1 cellular context compared by ENCODE assay signal in genomic region chr20:31722388-31723281, GRCh38.
TF ChIP-seq lines count a peak whose summit lies in the region.

TSS of gene BCL2L1 (minus strand) at chr20:31722868. CDS start at chr20:31722218, 650 bp downstream.

TF ChIP-seq in HepG2, 621 proteins besides CTCF, POLR2A, EP300 and RAD21 (continued from another document and continues in another):
- 0 out of 2 replicates have a peak, but pooled peaks have one; percentile 66 for TF ChIP-seq RNF219 (CRISPR knock-in tag; IDR thresholded peaks at IDR 0.05)
- peak; percentile 18 for TF ChIP-seq ZNF709 (CRISPR knock-in tag; IDR thresholded peaks at IDR 0.05)
- peak; percentile 35; the same call in 1 of the 2 replicates for TF ChIP-seq CEBPG (CRISPR knock-in tag; IDR thresholded peaks at IDR 0.05)
- no peak; the same call in 1 of the 2 replicates for TF ChIP-seq ETV5 (CRISPR knock-in tag; IDR thresholded peaks at IDR 0.05; ENCODE audit: borderline replicate concordance)
- TF ChIP-seq ZNF496 (CRISPR knock-in tag; IDR thresholded peaks at IDR 0.05; ENCODE audit: insufficient replicate concordance), result no peak
- peak; percentile 78; the same call in 1 of the 2 replicates for TF ChIP-seq REXO4 (CRISPR knock-in tag; IDR thresholded peaks at IDR 0.05; ENCODE audit: borderline replicate concordance)
- TF ChIP-seq HES4 (CRISPR knock-in tag; IDR thresholded peaks at IDR 0.05; ENCODE audit: borderline replicate concordance), result 0 out of 2 replicates have a peak, but pooled peaks have one; percentile 59
- no peak for TF ChIP-seq MYPOP (CRISPR knock-in tag; IDR thresholded peaks at IDR 0.05)
- no peak for TF ChIP-seq ZBTB3 (CRISPR knock-in tag; IDR thresholded peaks at IDR 0.05; ENCODE audit: borderline replicate concordance, low read depth)
- no peak for TF ChIP-seq ZFX (CRISPR knock-in tag; IDR thresholded peaks at IDR 0.05; ENCODE audit: low read depth)
- no peak for TF ChIP-seq ZHX2 (IDR thresholded peaks at IDR 0.05; ENCODE audit: low read depth)
- TF ChIP-seq ZHX2 (CRISPR knock-in tag; IDR thresholded peaks at IDR 0.05; ENCODE audit: borderline replicate concordance), result no peak
- peak; percentile 77 for TF ChIP-seq ZEB1 (IDR thresholded peaks at IDR 0.05; ENCODE audit: insufficient replicate concordance, low read depth)
- TF ChIP-seq MBNL3 (CRISPR knock-in tag; conservative IDR thresholded peaks at IDR 0.05), result no peak
- peak; percentile 57 for TF ChIP-seq ZNF883 (CRISPR knock-in tag; IDR thresholded peaks at IDR 0.05; ENCODE audit: not compliant biosample characterization)
- TF ChIP-seq FLYWCH1 (CRISPR knock-in tag; IDR thresholded peaks at IDR 0.05), result no peak
- TF ChIP-seq ZBTB39 (CRISPR knock-in tag; IDR thresholded peaks at IDR 0.05), result 0 out of 2 replicates have a peak, but pooled peaks have one; percentile 24
- TF ChIP-seq ZFP82 (CRISPR knock-in tag; IDR thresholded peaks at IDR 0.05; ENCODE audit: borderline replicate concordance), result no peak; the same call in 1 of the 2 replicates
- TF ChIP-seq ZFYVE20 (CRISPR knock-in tag; IDR thresholded peaks at IDR 0.05; ENCODE audit: borderline replicate concordance, low read depth), result no peak
- no peak for TF ChIP-seq ZBTB40 (IDR thresholded peaks at IDR 0.05)
- no peak; the same call in 1 of the 2 replicates for TF ChIP-seq ZBTB40 (CRISPR knock-in tag; IDR thresholded peaks at IDR 0.05)
- TF ChIP-seq KDM6A (CRISPR knock-in tag; IDR thresholded peaks at IDR 0.05; ENCODE audit: low read depth), result 0 out of 2 replicates have a peak, but pooled peaks have one; percentile 5
- no peak; the same call in 1 of the 2 replicates for TF ChIP-seq KDM5A (IDR thresholded peaks at IDR 0.05; ENCODE audit: borderline replicate concordance, low read length)
- TF ChIP-seq RBM39 (IDR thresholded peaks at IDR 0.05; ENCODE audit: low read depth, low read length, poor library complexity, severe bottlenecking), result peak; percentile 92
- 0 out of 2 replicates have a peak, but pooled peaks have one; percentile 43 for TF ChIP-seq ZNF556 (CRISPR knock-in tag; IDR thresholded peaks at IDR 0.05; ENCODE audit: borderline replicate concordance)
- TF ChIP-seq RFX1 (IDR thresholded peaks at IDR 0.05), result no peak
- TF ChIP-seq ZNF749 (CRISPR knock-in tag; IDR thresholded peaks at IDR 0.05; ENCODE audit: borderline replicate concordance), result no peak
- peak; percentile 63; the same call in 1 of the 2 replicates for TF ChIP-seq ESRRA (CRISPR knock-in tag; IDR thresholded peaks at IDR 0.05; ENCODE audit: low read depth)
- no peak for TF ChIP-seq LCORL (IDR thresholded peaks at IDR 0.05)
- no peak; the same call in 1 of the 2 replicates for TF ChIP-seq LCORL (CRISPR knock-in tag; IDR thresholded peaks at IDR 0.05)
- peak; percentile 66 for TF ChIP-seq ZNF3 (CRISPR knock-in tag; IDR thresholded peaks at IDR 0.05)
- TF ChIP-seq ZNF317 (CRISPR knock-in tag; IDR thresholded peaks at IDR 0.05), result peak; percentile 4; the same call in 1 of the 2 replicates
- peak; percentile 55; the same call in 1 of the 2 replicates for TF ChIP-seq ZNF367 (CRISPR knock-in tag; IDR thresholded peaks at IDR 0.05; ENCODE audit: borderline replicate concordance)
- no peak for TF ChIP-seq TIGD3 (CRISPR knock-in tag; IDR thresholded peaks at IDR 0.05; ENCODE audit: borderline replicate concordance)
- peak; percentile 54 for TF ChIP-seq JUN (CRISPR knock-in tag; IDR thresholded peaks at IDR 0.05)
- TF ChIP-seq EEA1 (CRISPR knock-in tag; IDR thresholded peaks at IDR 0.05; ENCODE audit: borderline replicate concordance), result no peak
- TF ChIP-seq TEAD3 (CRISPR knock-in tag; optimal IDR thresholded peaks at IDR 0.05; ENCODE audit: borderline replicate concordance), result peak; percentile 19
- no peak for TF ChIP-seq ZNF180 (CRISPR knock-in tag; IDR thresholded peaks at IDR 0.05; ENCODE audit: borderline replicate concordance, low read depth)
- TF ChIP-seq NRL (CRISPR knock-in tag; IDR thresholded peaks at IDR 0.05; ENCODE audit: borderline replicate concordance), result 0 out of 2 replicates have a peak, but pooled peaks have one; percentile 30
- peak; percentile 86 for TF ChIP-seq SIN3A (IDR thresholded peaks at IDR 0.05; ENCODE audit: borderline replicate concordance, low read depth, low read length)
